16 cellular contexts compared by ENCODE assay signal in genomic region chr17:82601447-82602000, GRCh38.
"Had no signal": no experiment of that assay in that cellular context is flagged by ENCODE, and none has a peak within 500 bp of the region (broad histone marks: within the 10 kb centered on the region; RNA-seq: fewer than 3 reads in every experiment).

No MANE protein-coding gene starts in this region.

- H3K27ac Mint-ChIP-seq: activated CD8-positive, alpha-beta T cell treated with anti-CD3 and anti-CD28 coated beads for 36 hours; T-helper 17 cell had no signal

- H3K9me3 Mint-ChIP-seq: activated CD8-positive, alpha-beta T cell treated with anti-CD3 and anti-CD28 coated beads for 36 hours; activated naive CD4-positive, alpha-beta T cell treated with anti-CD3 and anti-CD28 coated beads, Interleukin-2, amount 50 U/mL, for 24 hours; brain; naive thymus-derived CD4-positive, alpha-beta T cell; stimulated activated naive B cell treated with anti-CD40 and anti-IgM and Interleukin-4, amounts not matched to agents 10 μg/mL and 1 μg/mL and 100 μg/mL, for 72 hours had no signal

- ATAC-seq: activated CD8-positive, alpha-beta T cell treated with anti-CD3 and anti-CD28 coated beads for 36 hours; mucosa of descending colon; naive thymus-derived CD4-positive, alpha-beta T cell; stimulated activated naive B cell treated with anti-CD40 and anti-IgM and Interleukin-4, amounts not matched to agents 10 μg/mL and 1 μg/mL and 100 μg/mL, for 72 hours; T-helper 17 cell had no signal

- H3K27me3 Mint-ChIP-seq: activated CD8-positive, alpha-beta T cell treated with anti-CD3 and anti-CD28 coated beads for 36 hours; activated naive CD4-positive, alpha-beta T cell treated with anti-CD3 and anti-CD28 coated beads, Interleukin-2, amount 50 U/mL, for 24 hours; brain; naive thymus-derived CD4-positive, alpha-beta T cell; stimulated activated naive B cell treated with anti-CD40 and anti-IgM and Interleukin-4, amounts not matched to agents 10 μg/mL and 1 μg/mL and 100 μg/mL, for 72 hours; T-helper 17 cell had no signal

- H3K27ac ChIP-seq: hepatocyte, neutrophil, parathyroid adenoma had no signal

- DNase-seq: activated CD4-positive, alpha-beta T cell treated with anti-CD3 and anti-CD28 coated beads for 48 hours; activated CD8-positive, alpha-beta T cell treated with anti-CD3 and anti-CD28 coated beads for 36 hours; activated effector memory CD4-positive, alpha-beta T cell treated with anti-CD3 and anti-CD28 coated beads, Interleukin-2, amount 50 U/mL, for 16 hours; activated T-cell treated with anti-CD3 and anti-CD28 coated beads, Interleukin-2, amount 50 U/mL, for 48 hours; amniotic stem cell; mucosa of descending colon; naive thymus-derived CD4-positive, alpha-beta T cell; stimulated activated CD4-positive, alpha-beta T cell treated with anti-CD3 and anti-CD28 coated beads, Interleukin-2, amount 100 ng/mL, for 48 hours; stimulated activated naive B cell treated with anti-CD40 and anti-IgM and Interleukin-4, amounts not matched to agents 10 μg/mL and 1 μg/mL and 100 μg/mL, for 72 hours; T-helper 17 cell; thyroid gland had no signal

- H3K9me3 ChIP-seq: mucosa of descending colon, neutrophil, thyroid gland had no signal

- H3K27me3 ChIP-seq: hepatocyte, neutrophil, thyroid gland had no signal

- H3K4me3 ChIP-seq: hepatocyte, mucosa of descending colon, thyroid gland had no signal

- H3K4me3 Mint-ChIP-seq: activated CD8-positive, alpha-beta T cell treated with anti-CD3 and anti-CD28 coated beads for 36 hours; activated naive CD4-positive, alpha-beta T cell treated with anti-CD3 and anti-CD28 coated beads, Interleukin-2, amount 50 U/mL, for 24 hours; brain; naive thymus-derived CD4-positive, alpha-beta T cell; stimulated activated naive B cell treated with anti-CD40 and anti-IgM and Interleukin-4, amounts not matched to agents 10 μg/mL and 1 μg/mL and 100 μg/mL, for 72 hours; T-helper 17 cell had no signal

- H3K4me1 ChIP-seq: parathyroid adenoma had no signal
